In the genomic region with DNA sequence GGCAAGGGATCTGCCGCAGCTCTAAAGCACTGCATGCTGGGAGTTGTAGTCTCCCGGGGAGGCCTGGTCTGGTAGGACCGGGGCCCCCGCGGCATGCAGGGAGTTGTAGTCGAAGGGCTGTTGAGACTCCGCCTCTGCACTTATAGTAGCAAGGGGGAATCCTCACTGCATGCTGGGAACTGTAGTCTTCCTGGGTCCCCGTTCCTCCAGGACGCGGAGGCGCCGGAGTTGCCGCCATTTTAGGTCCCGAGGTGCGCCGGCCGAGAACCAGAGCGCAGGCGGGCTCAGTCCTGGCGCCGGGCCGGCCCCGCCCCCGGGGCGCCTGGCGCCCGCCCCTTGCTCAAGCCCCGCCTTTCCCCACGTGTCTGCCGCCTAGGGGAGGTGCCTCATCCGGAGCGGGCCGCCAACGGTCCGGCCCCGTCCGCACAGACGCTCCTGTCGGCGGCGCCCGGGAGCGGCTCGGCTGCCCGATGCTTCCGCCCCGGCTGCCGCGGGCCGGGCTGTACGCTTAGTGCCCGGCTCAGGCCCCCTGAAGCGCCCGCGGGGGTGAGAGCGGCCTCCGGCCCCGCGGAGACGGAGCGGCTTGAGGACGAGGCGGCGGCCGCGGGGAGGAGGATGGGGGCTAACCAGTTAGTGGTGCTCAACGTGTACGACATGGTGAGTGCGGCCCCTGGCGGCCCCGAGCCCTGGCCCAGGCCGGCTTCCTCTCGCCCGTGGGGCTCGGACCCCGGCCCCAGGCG, we compare ENCODE assay signal across 8 cellular contexts. TPM values are rescaled to one million over a fixed set of nuclear protein-coding genes. Genes with fewer than 3 reads are reported as not detected.
DNase-seq lines count a peak whose midpoint lies in the region; ATAC-seq and TF ChIP-seq lines count a peak whose summit lies in the region.

A gene (plus strand): TSS at position 428 of the 740 bp plus-strand sequence. CDS start 188 bp downstream, at position 616.

- DNase-seq in NCI-H1417 treated with DMSO at 0.1 percent for 48 hours (lab: John Stamatoyannopoulos, UW) = peak; percentile 97
- peak; percentile 99 for DNase-seq in SW480 (ENCODE audit: low spot score)
- DNase-seq in activated naive CD8-positive, alpha-beta T cell treated with anti-CD3 and anti-CD28 coated beads, Interleukin-2, amount 50 U/mL, for 24 hours = peak; percentile 94
- DNase-seq in cardiac muscle cell (ENCODE audit: low read depth in 1 of 2, low spot score in 1 of 2) = peak; percentile 100
- peak; percentile 96 to 98 for DNase-seq in tibial nerve (ENCODE audit: low spot score in 2 of 2)

- peaks cover 16% of the 10 kb centered on the region for H3K4me1 ChIP-seq in cardiac muscle cell (ENCODE audit: low read depth)
- H3K4me1 ChIP-seq in parathyroid adenoma = no peaks in the 10 kb centered on the region
- peaks cover 0 to 39% (median 15%) of the 10 kb centered on the region in 4 donors for H3K4me1 ChIP-seq in tibial nerve

- H2AFZ ChIP-seq in parathyroid adenoma = peak within 1 kb of the TSS; percentile 97

- peak within 1 kb of the TSS; percentile 94 for H3K27ac Mint-ChIP-seq in activated naive CD8-positive, alpha-beta T cell treated with anti-CD3 and anti-CD28 coated beads, Interleukin-2, amount 50 U/mL, for 24 hours

- WGBS in tibial nerve, 2 donors = 0% methylated on average over 7 to 37 of the region's 77 CpGs

- TF ChIP-seq CTCF in GM12875 (IDR thresholded peaks at IDR 0.05; ENCODE audit: borderline replicate concordance, insufficient read depth, low read depth, low read length) (peak; percentile 57; the same call in 1 of the 2 replicates), cardiac muscle cell (IDR thresholded peaks at IDR 0.05; ENCODE audit: low read depth, low read length) (peak; percentile 61), parathyroid adenoma (IDR thresholded peaks at IDR 0.05) (peak; percentile 36), tibial nerve (IDR thresholded peaks at IDR 0.05) (peak; percentile 46 to 90 (median 62))

- peaks cover 10% of the 10 kb centered on the region for H3K36me3 Mint-ChIP-seq in activated naive CD8-positive, alpha-beta T cell treated with anti-CD3 and anti-CD28 coated beads, Interleukin-2, amount 50 U/mL, for 24 hours (ENCODE audit: low read depth)

- peak; percentile 96 to 98 for TF ChIP-seq POLR2A in tibial nerve (IDR thresholded peaks at IDR 0.05)

- H3K27me3 Mint-ChIP-seq in activated naive CD8-positive, alpha-beta T cell treated with anti-CD3 and anti-CD28 coated beads, Interleukin-2, amount 50 U/mL, for 24 hours = no peaks in the 10 kb centered on the region

- peaks cover 17% of the 10 kb centered on the region for H3K4me1 Mint-ChIP-seq in activated naive CD8-positive, alpha-beta T cell treated with anti-CD3 and anti-CD28 coated beads, Interleukin-2, amount 50 U/mL, for 24 hours

- H3K4me3 ChIP-seq in GM12875 (ENCODE audit: low read depth, low read length) = peak within 1 kb of the TSS; percentile 77
- H3K4me3 ChIP-seq in cardiac muscle cell = peak within 1 kb of the TSS; percentile 75
- peak within 1 kb of the TSS; percentile 82 for H3K4me3 ChIP-seq in parathyroid adenoma (ENCODE audit: low read depth, low read length)
- peak within 1 kb of the TSS; percentile 75 to 98 (median 94) for H3K4me3 ChIP-seq in tibial nerve

- peak; percentile 95 for ATAC-seq in HG02798 (IDR thresholded peaks at IDR 0.05; ENCODE audit: poor library complexity, unreplicated experiment)
- peak; percentile 97 for ATAC-seq in activated naive CD8-positive, alpha-beta T cell treated with anti-CD3 and anti-CD28 coated beads, Interleukin-2, amount 50 U/mL, for 24 hours

- H3K9ac ChIP-seq in parathyroid adenoma = peak within 1 kb of the TSS; percentile 42

- H3K79me2 ChIP-seq in parathyroid adenoma = peaks cover 9% of the 10 kb centered on the region

- peak within 1 kb of the TSS; percentile 87 for H3K4me3 Mint-ChIP-seq in activated naive CD8-positive, alpha-beta T cell treated with anti-CD3 and anti-CD28 coated beads, Interleukin-2, amount 50 U/mL, for 24 hours

- H3K9me3 Mint-ChIP-seq in activated naive CD8-positive, alpha-beta T cell treated with anti-CD3 and anti-CD28 coated beads, Interleukin-2, amount 50 U/mL, for 24 hours = no peaks in the 10 kb centered on the region

- TF ChIP-seq EP300 in tibial nerve (IDR thresholded peaks at IDR 0.05) = peak; percentile 36 to 76

- H3K9me3 ChIP-seq in cardiac muscle cell (ENCODE audit: low read depth) = no peaks in the 10 kb centered on the region
- no peaks in the 10 kb centered on the region for H3K9me3 ChIP-seq in parathyroid adenoma (ENCODE audit: control insufficient read depth, low read length)
- H3K9me3 ChIP-seq in tibial nerve = no peaks in the 10 kb centered on the region

- peak within 1 kb of the TSS; percentile 88 for H3K4me2 ChIP-seq in parathyroid adenoma (ENCODE audit: low read length)

- no peaks in the 10 kb centered on the region for H3K36me3 ChIP-seq in cardiac muscle cell
- no peaks in the 10 kb centered on the region for H3K36me3 ChIP-seq in parathyroid adenoma (ENCODE audit: control insufficient read depth, insufficient read depth, low read length)
- peaks cover 0 to 8% (median 0%) of the 10 kb centered on the region in 3 donors for H3K36me3 ChIP-seq in tibial nerve

- H3K27ac ChIP-seq in cardiac muscle cell (peak within 1 kb of the TSS; percentile 82), parathyroid adenoma (peak within 1 kb of the TSS; percentile 67), tibial nerve (peak within 1 kb of the TSS; percentile 93 to 97 (median 96))

- H3K27me3 ChIP-seq in cardiac muscle cell (no peaks in the 10 kb centered on the region), parathyroid adenoma (ENCODE audit: control insufficient read depth, insufficient read depth, low read length) (no peaks in the 10 kb centered on the region), tibial nerve (no peaks in the 10 kb centered on the region)

RNA-seq across cellular contexts. Expression of the gene that starts here (rescaled TPM):
- total RNA-seq in cardiac muscle cell = 36.0 and 43.3 TPM in 2 replicates
- polyA plus RNA-seq in cardiac muscle cell = 32.7 and 33.0 TPM in 2 replicates
- total RNA-seq in tibial nerve = 10 to 100 TPM; 18.8 to 25.5 (median 23.1) TPM

Comparison
In these comparisons a context has a peak if more than half of its experiments do, and no peak if none do; other contexts are left out.
1. Peak in every context shown above with its lines: DNase-seq, ATAC-seq, H3K4me3 ChIP-seq and H3K27ac ChIP-seq.